In the genomic region with DNA sequence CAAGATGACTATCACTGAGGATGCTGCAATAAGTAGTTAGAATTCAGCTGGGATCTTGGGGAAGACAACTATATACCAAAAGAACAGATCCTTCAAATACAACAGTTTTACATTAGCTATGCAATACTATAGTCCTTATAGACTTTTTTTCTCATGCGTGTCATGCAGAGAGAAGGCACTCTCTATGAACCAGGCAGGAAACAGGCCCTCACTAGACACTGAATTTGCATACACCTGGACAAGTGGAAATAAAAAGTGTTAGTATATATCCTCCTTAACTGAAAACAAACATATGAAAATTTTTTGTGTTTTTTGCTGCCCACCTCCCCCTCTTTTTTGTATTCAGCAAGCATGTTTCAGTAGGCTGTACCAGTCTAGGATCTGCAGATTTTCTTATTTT, we compare ENCODE assay signal across 10 cellular contexts. TPM values are rescaled to one million over a fixed set of nuclear protein-coding genes. Genes with fewer than 3 reads are reported as not detected.
DNase-seq lines count a peak whose midpoint lies in the region; ATAC-seq lines count a peak whose summit lies in the region.
"Had no signal": no experiment of that assay in that cellular context is flagged by ENCODE, and none has a peak within 500 bp of the region (broad histone marks: within the 10 kb centered on the region; RNA-seq: fewer than 3 reads in every experiment).

No MANE protein-coding gene starts in this region.

- H3K4me1 Mint-ChIP-seq in CD4-positive, alpha-beta memory T cell = peaks cover 8 to 20% (median 11%) of the 10 kb centered on the region in 4 donors

- no peak overlapping the region for H3K4me3 Mint-ChIP-seq in CD4-positive, alpha-beta memory T cell

- ATAC-seq in GM19043 (IDR thresholded peaks at IDR 0.05; ENCODE audit: low read depth, unreplicated experiment) = peak; percentile 99
- ATAC-seq in HG02798 (IDR thresholded peaks at IDR 0.05; ENCODE audit: poor library complexity, unreplicated experiment) = peak; percentile 99
- ATAC-seq in HG03571 (IDR thresholded peaks at IDR 0.05; ENCODE audit: unreplicated experiment) = peak; percentile 95

- peak overlapping the region in 4 of 7 donors; percentile 17 to 44 (median 31) for H3K27ac Mint-ChIP-seq in CD4-positive, alpha-beta memory T cell

- H3K27me3 Mint-ChIP-seq in CD4-positive, alpha-beta memory T cell = no peaks in the 10 kb centered on the region

- intact Hi-C loops in CD4-positive, alpha-beta memory T cell (cut with micrococcal nuclease) = no loop called here

- no peaks in the 10 kb centered on the region for H3K9me3 Mint-ChIP-seq in CD4-positive, alpha-beta memory T cell

- H3K36me3 Mint-ChIP-seq in CD4-positive, alpha-beta memory T cell = peaks cover 45 to 74% of the 10 kb centered on the region in 2 donors

- in situ Hi-C loops in ACHN (cut with HindIII; ENCODE audit: low pct_ligation_motif_present, low pct_unique_long_range_greater_than_20kb, low sequenced_read_pairs) = no loop called here

- H3K4me3 ChIP-seq in CD4-positive, alpha-beta memory T cell (ENCODE audit: low read length in 2 of 2) = no peak overlapping the region
- H3K4me3 ChIP-seq: breast epithelium had no signal

- H3K9me3 ChIP-seq in CD4-positive, alpha-beta memory T cell (ENCODE audit: control insufficient read depth in 1 of 2, low read length in 2 of 2) = no peaks in the 10 kb centered on the region
- H3K9me3 ChIP-seq: breast epithelium had no signal

- no peak for DNase-seq in CD4-positive, alpha-beta memory T cell
- no peak for DNase-seq in stimulated activated CD4-positive, alpha-beta T cell treated with anti-CD3 and anti-CD28 coated beads, Interleukin-2, amount 100 ng/mL, for 48 hours
- DNase-seq in ACHN (no peak), SIG-M5 treated with dmso at 0.1 percent for 504 hours (lab: John Stamatoyannopoulos, UW; ENCODE audit: unreplicated experiment) (no peak), T-helper 9 cell (no peak)
- DNase-seq: SHP77 had no signal

- H3K27me3 ChIP-seq in CD4-positive, alpha-beta memory T cell (ENCODE audit: insufficient read depth, low read length) = no peaks in the 10 kb centered on the region
- H3K27me3 ChIP-seq: breast epithelium had no signal

- CTCF ChIA-PET in CD4-positive, alpha-beta memory T cell (lab: Charles Lee; ENCODE audit: partially characterized antibody) = interaction anchor here (0.7 kb wide), 1 partner anchor 186 kb away, joined by 3 read pairs; no protein-coding TSS in a partner anchor

- no peaks in the 10 kb centered on the region for H3K4me1 ChIP-seq in CD4-positive, alpha-beta memory T cell (ENCODE audit: insufficient read depth, low read length)
- H3K4me1 ChIP-seq: breast epithelium had no signal

- H3K27ac ChIP-seq in CD4-positive, alpha-beta memory T cell (ENCODE audit: low read depth, low read length) = no peak overlapping the region
- H3K27ac ChIP-seq: breast epithelium had no signal

- H3K36me3 ChIP-seq in CD4-positive, alpha-beta memory T cell (ENCODE audit: insufficient read depth, low read length) = peaks cover 36% of the 10 kb centered on the region

- POLR2A ChIA-PET in CD4-positive, alpha-beta memory T cell (lab: Charles Lee; ENCODE audit: partially characterized antibody) = interaction anchor here (1.1 kb wide), 1 partner anchor 41 kb away, joined by 3 read pairs; a partner anchor contains a TSS

RNA-seq across cellular contexts. Expression of a gene that starts 29.9 kb away (rescaled TPM):
- 10 to 100 TPM; 63.7 to 67.3 TPM for total RNA-seq in CD4-positive, alpha-beta memory T cell
- 100 to 1,000 TPM; 137 to 147 TPM for polyA plus RNA-seq in CD4-positive, alpha-beta memory T cell

RNA-seq across cellular contexts. Expression of a gene that starts 40.4 kb away (rescaled TPM):
- 10 to 100 TPM; 45.2 to 47.1 TPM for total RNA-seq in CD4-positive, alpha-beta memory T cell
- polyA plus RNA-seq in CD4-positive, alpha-beta memory T cell = 100 to 1,000 TPM in 1 of 2 donors, 10 to 100 TPM in 1; 94.8 to 106 TPM
